9 cellular contexts compared by ENCODE assay signal in genomic region chr15:90583471-90584252, GRCh38. TPM values are rescaled to one million over a fixed set of nuclear protein-coding genes. Genes with fewer than 3 reads are reported as not detected.
A peak's percentile ranks its signal among the peaks of the same experiment; 100 is the strongest.
DNase-seq lines count a peak whose midpoint lies in the region; ATAC-seq and TF ChIP-seq lines count a peak whose summit lies in the region.
"Had no signal": no experiment of that assay in that cellular context is flagged by ENCODE, and none has a peak within 500 bp of the region (broad histone marks: within the 10 kb centered on the region; RNA-seq: fewer than 3 reads in every experiment).

No MANE protein-coding gene starts in this region.

- intact Hi-C loops in transverse colon (cut with DNase I; ENCODE audit: low total_unique reads) = no loop called here

- in situ Hi-C loops in transverse colon (cut with MboI; ENCODE audit: low pct_ligation_motif_present in 1 of 4, low pct_unique_long_range_greater_than_20kb in 1 of 4, low sequenced_read_pairs in 3 of 4) = no loop called here

- H3K27me3 Mint-ChIP-seq in activated T-cell treated with anti-CD3 and anti-CD28 coated beads, Interleukin-2, amount 50 U/mL, for 24 hours = no peaks in the 10 kb centered on the region

- TF ChIP-seq CTCF in transverse colon (IDR thresholded peaks at IDR 0.05) = no peak

- TF ChIP-seq EP300 in transverse colon (IDR thresholded peaks at IDR 0.05; ENCODE audit: low read depth) = no peak

- ATAC-seq in GM21723 (IDR thresholded peaks at IDR 0.05; ENCODE audit: unreplicated experiment) (no peak), HG03565 (IDR thresholded peaks at IDR 0.05; ENCODE audit: unreplicated experiment) (no peak)

- no peaks in the 10 kb centered on the region for H3K36me3 ChIP-seq in transverse colon

- peaks cover 3 to 33% (median 5%) of the 10 kb centered on the region in 4 donors for H3K4me1 ChIP-seq in transverse colon

- H3K27ac Mint-ChIP-seq in activated T-cell treated with anti-CD3 and anti-CD28 coated beads, Interleukin-2, amount 50 U/mL, for 24 hours = peak overlapping the region; percentile 44

- H3K4me3 Mint-ChIP-seq in activated T-cell treated with anti-CD3 and anti-CD28 coated beads, Interleukin-2, amount 50 U/mL, for 24 hours = no peak overlapping the region

- peaks cover 69% of the 10 kb centered on the region for H3K4me1 Mint-ChIP-seq in activated T-cell treated with anti-CD3 and anti-CD28 coated beads, Interleukin-2, amount 50 U/mL, for 24 hours (ENCODE audit: low read depth)

- TF ChIP-seq POLR2A in transverse colon (IDR thresholded peaks at IDR 0.05) = no peak

- WGBS in transverse colon (ENCODE audit: low coverage in 1 of 2), 2 donors = 72 to 73% methylated on average over 3 to 5 of the region's 5 CpGs

- no peaks in the 10 kb centered on the region for H3K27me3 ChIP-seq in transverse colon

- no peak overlapping the region for H3K4me3 ChIP-seq in transverse colon

- H3K27ac ChIP-seq in angular gyrus (ENCODE audit: low read depth, low read length) (peak overlapping the region; percentile 93), temporal lobe (ENCODE audit: low read depth, low read length) (peak overlapping the region; percentile 94), transverse colon (peak overlapping the region in 1 of 4 donors; percentile 23)

- peaks cover 37% of the 10 kb centered on the region for H3K36me3 Mint-ChIP-seq in activated T-cell treated with anti-CD3 and anti-CD28 coated beads, Interleukin-2, amount 50 U/mL, for 24 hours (ENCODE audit: low read depth)

- no peak for DNase-seq in activated T-cell treated with anti-CD3 and anti-CD28 coated beads, Interleukin-2, amount 50 U/mL, for 24 hours
- DNase-seq in activated T-cell treated with anti-CD3 and anti-CD28 coated beads, Interleukin-2, amount 50 U/mL, for 48 hours = no peak
- DNase-seq in iPS-NIHi11 (ENCODE audit: low spot score) = peak; percentile 50
- no peak for DNase-seq in transverse colon
- DNase-seq: erythroblast had no signal

- H3K9me3 Mint-ChIP-seq in activated T-cell treated with anti-CD3 and anti-CD28 coated beads, Interleukin-2, amount 50 U/mL, for 24 hours = no peaks in the 10 kb centered on the region

- no peaks in the 10 kb centered on the region for H3K9me3 ChIP-seq in transverse colon

RNA-seq across cellular contexts. Expression of gene CRTC3, which starts 53.9 kb away (rescaled TPM):
- total RNA-seq in temporal lobe (15.2 TPM), transverse colon (10 to 100 TPM; 23.0 to 35.9 (median 24.1) TPM)
